Comparison of ENCODE assay signal across 26 cellular contexts in genomic region chr7:14495633-14496032, GRCh38.
DNase-seq lines count a peak whose midpoint lies in the region; ATAC-seq, FAIRE-seq and TF ChIP-seq lines count a peak whose summit lies in the region.
"Had no signal": no experiment of that assay in that cellular context is flagged by ENCODE, and none has a peak within 500 bp of the region (broad histone marks: within the 10 kb centered on the region; RNA-seq: fewer than 3 reads in every experiment).

No MANE protein-coding gene starts in this region.

- no TSS peak for BruUV-seq in Calu3 (replicated peaks; lab: Mats Ljungman, UMichigan)

- no peak overlapping the region for H3K4me3 ChIP-seq in testis
- H3K4me3 ChIP-seq: BLaER1 treated with 17β-estradiol and CSF1 and Interleukin-3, amounts not matched to agents 10 nM and 100 nM; GM12878 had no signal

- H3K27me3 Mint-ChIP-seq in Calu3 (ENCODE audit: unreplicated experiment): no peaks in the 10 kb centered on the region
- H3K27me3 Mint-ChIP-seq: B cell; CD4-positive, alpha-beta T cell had no signal

- WGBS in testis, 2 donors: 85 to 94% methylated on average over 2 of the region's 2 CpGs

- ATAC-seq in left lobe of liver: peak; percentile 58
- no peak for ATAC-seq in left colon
- ATAC-seq: CD8-positive, alpha-beta T cell; GM12878 had no signal

- no peaks in the 10 kb centered on the region for H3K9me3 ChIP-seq in testis
- H3K9me3 ChIP-seq: Caco-2 had no signal

- no peaks in the 10 kb centered on the region for H3K36me3 ChIP-seq in testis (ENCODE audit: low read depth, missing control alignments)
- H3K36me3 ChIP-seq: BLaER1 treated with 17β-estradiol and CSF1 and Interleukin-3, amounts not matched to agents 10 nM and 100 nM had no signal

- H3K27ac ChIP-seq in testis: no peak overlapping the region
- H3K27ac ChIP-seq: BLaER1 treated with 17β-estradiol and CSF1 and Interleukin-3, amounts not matched to agents 10 nM and 100 nM; C4-2B had no signal

- FAIRE-seq in H54 (lab: Jason Lieb, UNC): peak; percentile 91
- FAIRE-seq: GM12878, GM12892, GM18507 had no signal

- intact Hi-C loops in Calu3 (cut with micrococcal nuclease; ENCODE audit: unreplicated experiment) (loop anchor here (1.0 kb wide), 2 partner anchors 24 to 144 kb away; no protein-coding TSS in a partner anchor), testis (cut with DNase I; ENCODE audit: low total_unique reads) (no loop called here), left colon (cut with DNase I, micrococcal nuclease) (no loop called here)

- H3K27me3 ChIP-seq in testis: no peaks in the 10 kb centered on the region
- H3K27me3 ChIP-seq: BLaER1 treated with 17β-estradiol and CSF1 and Interleukin-3, amounts not matched to agents 10 nM and 100 nM had no signal

- TF ChIP-seq CTCF in Calu3 (IDR thresholded peaks at IDR 0.05; ENCODE audit: unreplicated experiment) (no peak), testis (IDR thresholded peaks at IDR 0.05) (no peak)

- no peak for DNase-seq in Calu3
- DNase-seq in H54 (ENCODE audit: insufficient read length, low spot score): no peak
- no peak for DNase-seq in left lobe of liver (ENCODE audit: low spot score)
- peak; percentile 67 for DNase-seq in renal cortical epithelial cell (ENCODE audit: low read depth)
- no peak for DNase-seq in AG08395 (ENCODE audit: low spot score)
- DNase-seq in testis: no peak
- no peak for DNase-seq in left colon
- DNase-seq: 8988T; ACHN; AML-193; Caco-2; CD4-positive, alpha-beta T cell; CD8-positive, alpha-beta T cell; DMS 273 treated with DMSO at 0.1 percent for 48 hours; DMS153; DMS53; DMS79; DND-41; EL; GDM1 had no signal

- no peaks in the 10 kb centered on the region for H3K4me1 ChIP-seq in testis
- H3K4me1 ChIP-seq: BLaER1 treated with 17β-estradiol and CSF1 and Interleukin-3, amounts not matched to agents 10 nM and 100 nM; Caco-2 had no signal

- peaks cover 2% of the 10 kb centered on the region for H3K9me3 Mint-ChIP-seq in Calu3 (ENCODE audit: low read depth, unreplicated experiment)
- H3K9me3 Mint-ChIP-seq: CD8-positive, alpha-beta T cell had no signal

- H3K4me3 Mint-ChIP-seq in Calu3 (ENCODE audit: low read depth, unreplicated experiment): no peak overlapping the region
- H3K4me3 Mint-ChIP-seq: B cell; CD4-positive, alpha-beta T cell; CD8-positive, alpha-beta T cell had no signal

- CTCF ChIA-PET in Calu3 (lab: Charles Lee): interaction anchor here (0.8 to 1.4 kb wide), 4 partner anchors 8 to 244 kb away, joined by 3 to 5 read pairs (median 4); no protein-coding TSS in a partner anchor

- TF ChIP-seq POLR2A in H54 (IDR thresholded peaks at IDR 0.05; ENCODE audit: low read depth, low read length): no peak
- no peak for TF ChIP-seq POLR2A in testis (IDR thresholded peaks at IDR 0.05)

- no peaks in the 10 kb centered on the region for H3K36me3 Mint-ChIP-seq in Calu3 (ENCODE audit: insufficient read depth, unreplicated experiment)
- H3K36me3 Mint-ChIP-seq: CD8-positive, alpha-beta T cell had no signal

- H3K27ac Mint-ChIP-seq in Calu3 (ENCODE audit: unreplicated experiment): peak overlapping the region; percentile 56
- H3K27ac Mint-ChIP-seq: B cell; CD4-positive, alpha-beta T cell; CD8-positive, alpha-beta T cell had no signal

- H3K4me1 Mint-ChIP-seq in Calu3 (ENCODE audit: low read depth, unreplicated experiment): peaks cover 12% of the 10 kb centered on the region
- H3K4me1 Mint-ChIP-seq: B cell had no signal
